In genomic region chr9:94607340-94607695, GRCh38 we compare ENCODE assay signal across 1 cellular context.
TF ChIP-seq lines count a peak whose summit lies in the region.

No MANE protein-coding gene starts in this region.

TF ChIP-seq in liver, 16 proteins besides CTCF, POLR2A, EP300 and RAD21 (continued from another document):
- TF ChIP-seq ZBTB33 (IDR thresholded peaks at IDR 0.05) (no peak), GABPA (IDR thresholded peaks at IDR 0.05 in 1 of 2, conservative IDR thresholded peaks at IDR 0.05 in 1 of 2) (no peak), MAX (IDR thresholded peaks at IDR 0.05) (no peak)
TF ChIP-seq in liver: peak in this region for 0.
